11 cellular contexts compared by ENCODE assay signal in the genomic region with DNA sequence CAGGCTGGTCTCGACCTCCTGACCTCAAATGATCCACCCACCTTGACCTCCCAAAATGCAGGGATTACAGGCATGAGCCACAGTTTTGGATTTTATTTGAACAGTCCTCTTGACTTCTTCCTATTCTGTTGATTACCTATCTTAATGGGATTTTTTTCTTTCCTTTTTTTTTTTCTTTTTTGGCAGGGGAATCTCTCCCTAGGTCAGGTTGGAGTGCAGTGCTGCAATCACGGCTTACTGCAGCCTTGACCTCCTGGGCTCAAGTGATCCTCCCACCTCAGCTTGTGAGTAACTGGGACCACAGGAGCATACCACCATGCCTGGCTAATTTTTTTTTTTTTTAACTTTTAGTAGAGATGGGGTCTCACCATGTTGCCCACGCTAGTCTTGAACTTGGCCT. TPM values are rescaled to one million over a fixed set of nuclear protein-coding genes. Genes with fewer than 3 reads are reported as not detected.
DNase-seq lines count a peak whose midpoint lies in the region; ATAC-seq and TF ChIP-seq lines count a peak whose summit lies in the region.
"Had no signal": no experiment of that assay in that cellular context is flagged by ENCODE, and none has a peak within 500 bp of the region (broad histone marks: within the 10 kb centered on the region; RNA-seq: fewer than 3 reads in every experiment).

No MANE protein-coding gene starts in this region.

- H3K27ac Mint-ChIP-seq in T-helper 17 cell, result no peak overlapping the region
- H3K27ac Mint-ChIP-seq in naive thymus-derived CD4-positive, alpha-beta T cell, result peak overlapping the region in 4 of 9 donors; percentile 36 to 70 (median 56)

- 80 to 81% methylated on average over 3 of the region's 3 CpGs for WGBS in heart right ventricle, 2 donors
- WGBS in upper lobe of left lung, 2 donors, result 85 to 89% methylated on average over 3 of the region's 3 CpGs

- intact Hi-C loops in heart right ventricle (cut with DNase I) (no loop called here), left cardiac atrium (cut with DNase I) (no loop called here), uterus (cut with DNase I; ENCODE audit: low total_unique reads) (no loop called here)
- intact Hi-C loops in naive thymus-derived CD4-positive, alpha-beta T cell (cut with micrococcal nuclease), result no loop called here

- peak overlapping the region in 3 of 10 donors; percentile 5 to 86 (median 75) for H3K4me3 ChIP-seq in heart right ventricle
- peak overlapping the region; percentile 29 for H3K4me3 ChIP-seq in fibroblast of villous mesenchyme (ENCODE audit: low read depth, low read length)
- H3K4me3 ChIP-seq in uterus, result no peak overlapping the region
- no peak overlapping the region for H3K4me3 ChIP-seq in H7 (ENCODE audit: insufficient read depth, low read depth, low read length)
- no peak overlapping the region for H3K4me3 ChIP-seq in upper lobe of left lung
- no peak overlapping the region for H3K4me3 ChIP-seq in naive thymus-derived CD4-positive, alpha-beta T cell (ENCODE audit: low read length)

- peaks cover 43% of the 10 kb centered on the region for H3K4me1 Mint-ChIP-seq in T-helper 17 cell
- peaks cover 42 to 76% (median 53%) of the 10 kb centered on the region in 7 donors for H3K4me1 Mint-ChIP-seq in naive thymus-derived CD4-positive, alpha-beta T cell

- H3K27me3 Mint-ChIP-seq in T-helper 17 cell, result no peaks in the 10 kb centered on the region
- no peaks in the 10 kb centered on the region for H3K27me3 Mint-ChIP-seq in naive thymus-derived CD4-positive, alpha-beta T cell

- H3K4me3 Mint-ChIP-seq in T-helper 17 cell, result peak overlapping the region; percentile 56
- H3K4me3 Mint-ChIP-seq in naive thymus-derived CD4-positive, alpha-beta T cell, result peak overlapping the region in 4 of 10 donors; percentile 29 to 96 (median 65)

- no peak for TF ChIP-seq POLR2A in uterus (IDR thresholded peaks at IDR 0.05)
- TF ChIP-seq POLR2A in upper lobe of left lung (IDR thresholded peaks at IDR 0.05), result no peak

- H3K9me3 ChIP-seq in heart right ventricle, result no peaks in the 10 kb centered on the region
- no peaks in the 10 kb centered on the region for H3K9me3 ChIP-seq in T-helper 17 cell (ENCODE audit: control insufficient read depth, low read length, poor library complexity, severe bottlenecking)
- H3K9me3 ChIP-seq in uterus, result no peaks in the 10 kb centered on the region
- H3K9me3 ChIP-seq in upper lobe of left lung, result no peaks in the 10 kb centered on the region
- no peaks in the 10 kb centered on the region for H3K9me3 ChIP-seq in naive thymus-derived CD4-positive, alpha-beta T cell (ENCODE audit: control insufficient read depth in 2 of 3, low read length in 3 of 3)

- POLR2A ChIA-PET in naive thymus-derived CD4-positive, alpha-beta T cell (lab: Charles Lee), result interaction anchor here (0.6 to 6.0 kb wide), 2 partner anchors 9 to 22 kb away, joined by 4 to 60 read pairs; partner anchors contain the start of gene MOB1A

- H3K36me3 ChIP-seq in heart right ventricle (peaks cover 0 to 28% (median 0%) of the 10 kb centered on the region in 9 donors), uterus (no peaks in the 10 kb centered on the region), H7 (replicated peaks; ENCODE audit: control insufficient read depth, insufficient read depth, low read length) (peaks cover 12% of the 10 kb centered on the region), upper lobe of left lung (peaks cover 0 to 10% (median 1%) of the 10 kb centered on the region in 4 donors)
- H3K36me3 ChIP-seq in naive thymus-derived CD4-positive, alpha-beta T cell (ENCODE audit: control insufficient read depth in 2 of 3, insufficient read depth in 3 of 3, low read length in 3 of 3), result no peaks in the 10 kb centered on the region

- no peak for TF ChIP-seq EP300 in upper lobe of left lung (IDR thresholded peaks at IDR 0.05)

- peaks cover 0 to 70% (median 38%) of the 10 kb centered on the region in 9 donors for H3K4me1 ChIP-seq in heart right ventricle
- H3K4me1 ChIP-seq in uterus, result peaks cover 0 to 7% of the 10 kb centered on the region in 2 donors
- peaks cover 14 to 61% (median 28%) of the 10 kb centered on the region in 4 donors for H3K4me1 ChIP-seq in upper lobe of left lung
- peaks cover 27 to 31% of the 10 kb centered on the region in 2 donors for H3K4me1 ChIP-seq in naive thymus-derived CD4-positive, alpha-beta T cell (ENCODE audit: control insufficient read depth in 2 of 2, insufficient read depth in 2 of 2, low read length in 2 of 2)

- peaks cover 2% of the 10 kb centered on the region for H3K36me3 Mint-ChIP-seq in T-helper 17 cell (ENCODE audit: low read depth)
- peaks cover 0 to 26% (median 0%) of the 10 kb centered on the region in 5 donors for H3K36me3 Mint-ChIP-seq in naive thymus-derived CD4-positive, alpha-beta T cell

- peak overlapping the region in 9 of 10 donors; percentile 40 to 89 (median 46) for H3K27ac ChIP-seq in heart right ventricle
- peak overlapping the region; percentile 56 to 91 for H3K27ac ChIP-seq in uterus
- H3K27ac ChIP-seq in upper lobe of left lung, result no peak overlapping the region
- H3K27ac ChIP-seq in naive thymus-derived CD4-positive, alpha-beta T cell (ENCODE audit: low read depth, low read length), result no peak overlapping the region

- ATAC-seq in heart right ventricle (no peak), left cardiac atrium (no peak), T-helper 17 cell (no peak), upper lobe of left lung (ENCODE audit: low FRiP score in 2 of 2) (no peak)
- no peak for ATAC-seq in naive thymus-derived CD4-positive, alpha-beta T cell

- no peaks in the 10 kb centered on the region for H3K27me3 ChIP-seq in heart right ventricle
- no peaks in the 10 kb centered on the region for H3K27me3 ChIP-seq in uterus
- no peaks in the 10 kb centered on the region for H3K27me3 ChIP-seq in H7 (ENCODE audit: control insufficient read depth, insufficient read depth, low read length)
- H3K27me3 ChIP-seq in upper lobe of left lung, result no peaks in the 10 kb centered on the region
- no peaks in the 10 kb centered on the region for H3K27me3 ChIP-seq in naive thymus-derived CD4-positive, alpha-beta T cell (ENCODE audit: control insufficient read depth in 2 of 2, insufficient read depth in 2 of 2, low read length in 2 of 2)

- peaks cover 0 to 2% (median 0%) of the 10 kb centered on the region in 11 donors for H3K9me3 Mint-ChIP-seq in naive thymus-derived CD4-positive, alpha-beta T cell

- CTCF ChIA-PET in naive thymus-derived CD4-positive, alpha-beta T cell (lab: Charles Lee), result interaction anchor here (0.5 to 0.7 kb wide), 3 partner anchors 23 to 377 kb away, joined by 3 to 4 read pairs (median 3); partner anchors contain the start of gene MOB1A

- DNase-seq in heart right ventricle (no peak), left cardiac atrium (no peak), T-helper 17 cell (no peak), fibroblast of villous mesenchyme (ENCODE audit: low read depth) (no peak), uterus (peak; percentile 37 to 51), H7 (no peak), upper lobe of left lung (no peak)
- DNase-seq in naive thymus-derived CD4-positive, alpha-beta T cell, result no peak
- DNase-seq: cortex of kidney, NCI-H1436, SHP77 had no signal

- TF ChIP-seq CTCF in heart right ventricle (IDR thresholded peaks at IDR 0.05) (no peak), fibroblast of villous mesenchyme (IDR thresholded peaks at IDR 0.05; ENCODE audit: insufficient read depth, low read depth, low read length) (no peak), uterus (IDR thresholded peaks at IDR 0.05) (no peak), upper lobe of left lung (IDR thresholded peaks at IDR 0.05) (no peak)

RNA-seq across cellular contexts. Expression of gene MTHFD2, which starts 2.8 kb away (rescaled TPM):
- total RNA-seq in heart right ventricle (10 to 100 TPM; 12.4 to 32.6 (median 19.0) TPM), left cardiac atrium (10 to 100 TPM; 21.8 to 33.0 TPM), T-helper 17 cell (10 to 100 TPM; 30.8 to 47.5 TPM), fibroblast of villous mesenchyme (174 and 177 TPM in 2 replicates), uterus (10 to 100 TPM; 32.0 to 55.5 (median 42.3) TPM), upper lobe of left lung (10 to 100 TPM in 5 of 6 donors, 1 to 10 TPM in 1; 8.4 to 68.1 (median 34.5) TPM)
- polyA plus RNA-seq in heart right ventricle, result 10 to 100 TPM; 17.0 to 30.0 TPM
- 303 and 311 TPM in 2 replicates for total RNA-seq in H7 (2014; rRNA removed; shearing (Covaris generic))
- 100 to 1,000 TPM in 1 of 5 experiments, 10 to 100 TPM in 4; 14.5 to 186 (median 25.1) TPM for total RNA-seq in naive thymus-derived CD4-positive, alpha-beta T cell
- polyA plus RNA-seq in naive thymus-derived CD4-positive, alpha-beta T cell, result 1 to 10 TPM; 6.8 to 8.1 TPM

RNA-seq across cellular contexts. Expression of gene MOB1A, which starts 22.5 kb away (rescaled TPM):
- 10 to 100 TPM; 45.8 to 75.0 (median 58.2) TPM for total RNA-seq in heart right ventricle
- 10 to 100 TPM; 14.2 to 16.5 TPM for polyA plus RNA-seq in heart right ventricle
- 10 to 100 TPM; 67.4 to 79.7 TPM for total RNA-seq in left cardiac atrium
- total RNA-seq in T-helper 17 cell, result 100 to 1,000 TPM; 138 to 183 TPM
- 102 and 155 TPM in 2 replicates for total RNA-seq in fibroblast of villous mesenchyme
- 100 to 1,000 TPM in 2 of 4 donors, 10 to 100 TPM in 2; 63.0 to 161 (median 95.3) TPM for total RNA-seq in uterus
- 75.5 and 84.6 TPM in 2 replicates for total RNA-seq in H7 (2014; rRNA removed; shearing (Covaris generic))
- 100 to 1,000 TPM in 2 of 6 donors, 10 to 100 TPM in 4; 23.1 to 143 (median 94.5) TPM for total RNA-seq in upper lobe of left lung
- total RNA-seq in naive thymus-derived CD4-positive, alpha-beta T cell, result 100 to 1,000 TPM; 113 to 185 (median 140) TPM
- polyA plus RNA-seq in naive thymus-derived CD4-positive, alpha-beta T cell, result 100 to 1,000 TPM; 106 to 120 TPM

RNA-seq across cellular contexts. Expression of gene BOLA3, which starts 53.5 kb away (rescaled TPM):
- 100 to 1,000 TPM in 1 of 10 donors, 10 to 100 TPM in 9; 63.9 to 117 (median 82.3) TPM for total RNA-seq in heart right ventricle
- 100 to 1,000 TPM in 1 of 2 donors, 10 to 100 TPM in 1; 88.3 to 166 TPM for polyA plus RNA-seq in heart right ventricle
- 100 to 1,000 TPM in 1 of 2 donors, 10 to 100 TPM in 1; 91.6 to 102 TPM for total RNA-seq in left cardiac atrium
- total RNA-seq in T-helper 17 cell, result 10 to 100 TPM; 15.5 to 23.3 TPM
- total RNA-seq in fibroblast of villous mesenchyme, result 41.2 and 50.1 TPM in 2 replicates
- total RNA-seq in uterus, result 10 to 100 TPM in 3 of 4 donors, 1 to 10 TPM in 1; 9.1 to 54.4 (median 16.1) TPM
- 63.3 and 77.2 TPM in 2 replicates for total RNA-seq in H7 (2014; rRNA removed; shearing (Covaris generic))
- total RNA-seq in upper lobe of left lung, result 10 to 100 TPM; 19.2 to 37.7 (median 24.3) TPM
- total RNA-seq in naive thymus-derived CD4-positive, alpha-beta T cell, result 10 to 100 TPM in 4 of 5 experiments, 1 to 10 TPM in 1; 6.9 to 54.8 (median 13.7) TPM
- polyA plus RNA-seq in naive thymus-derived CD4-positive, alpha-beta T cell, result 10 to 100 TPM; 70.0 to 87.3 TPM

Comparison
In these comparisons a context has a peak if more than half of its experiments do, and no peak if none do; other contexts are left out.
1. DNase-seq: peak in uterus (2 of 2); none in heart right ventricle (0 of 2), left cardiac atrium (single experiment), T-helper 17 cell (0 of 3), fibroblast of villous mesenchyme (single experiment), H7 (single experiment), upper lobe of left lung (0 of 2) and naive thymus-derived CD4-positive, alpha-beta T cell (0 of 9).
2. H3K27ac ChIP-seq: peak in heart right ventricle (9 of 10) and uterus (2 of 2); none in upper lobe of left lung (0 of 4) and naive thymus-derived CD4-positive, alpha-beta T cell (single experiment).